Comparison of ENCODE assay signal across 8 cellular contexts in genomic region chr19:34269081-34269480, GRCh38. TPM values are rescaled to one million over a fixed set of nuclear protein-coding genes. Genes with fewer than 3 reads are reported as not detected.
DNase-seq lines count a peak whose midpoint lies in the region; ATAC-seq, FAIRE-seq and TF ChIP-seq lines count a peak whose summit lies in the region.

No MANE protein-coding gene starts in this region.

- no peaks in the 10 kb centered on the region for H3K27me3 ChIP-seq in CD4-positive, alpha-beta T cell (ENCODE audit: control insufficient read depth, insufficient read depth, low read length)
- no peaks in the 10 kb centered on the region for H3K27me3 ChIP-seq in H1 (replicated peaks in 1 of 4; ENCODE audit: control insufficient read depth in 3 of 4, extremely low read depth in 1 of 4, insufficient read depth in 3 of 4, low read length in 3 of 4)
- H3K27me3 ChIP-seq in psoas muscle (ENCODE audit: insufficient read depth in 3 of 3, low read length in 2 of 3), result no peaks in the 10 kb centered on the region

- no peak overlapping the region for H3K14ac ChIP-seq in H1 (ENCODE audit: insufficient read length)

- H3K9me2 ChIP-seq in OCI-LY7 (ENCODE audit: insufficient read depth, low read length), result no peaks in the 10 kb centered on the region

- H3K18ac ChIP-seq in H1 (ENCODE audit: extremely low read depth, low read length), result no peak overlapping the region

- H3K4me3 Mint-ChIP-seq in CD4-positive, alpha-beta T cell, result peak overlapping the region; percentile 64

- FAIRE-seq in H1 (lab: Jason Lieb, UNC), result no peak

- H4K91ac ChIP-seq in H1 (replicated peaks; ENCODE audit: insufficient read length, low read length), result no peak overlapping the region

- no peak for ATAC-seq in CD4-positive, alpha-beta T cell (ENCODE audit: poor library complexity)
- no peak for ATAC-seq in psoas muscle

- CTCF ChIA-PET in CD4-positive, alpha-beta T cell (lab: Charles Lee), result interaction anchor here (0.7 to 2.1 kb wide), 6 partner anchors 14 to 95 kb away, joined by 3 to 9 read pairs (median 4); partner anchors contain the start of gene GARRE1
- CTCF ChIA-PET in OCI-LY7 (lab: Charles Lee; ENCODE audit: unreplicated experiment) (interaction anchor here (2.2 kb wide), 1 partner anchor 8 kb away, joined by 11 read pairs; no protein-coding TSS in a partner anchor), H1 (lab: Charles Lee; ENCODE audit: partially characterized antibody) (interaction anchor here (0.6 to 1.5 kb wide), 6 partner anchors 12 to 147 kb away, joined by 3 to 6 read pairs (median 4); no protein-coding TSS in a partner anchor)

- peaks cover 86% of the 10 kb centered on the region for H3K4me1 Mint-ChIP-seq in CD4-positive, alpha-beta T cell (ENCODE audit: low read depth)

- H3K4ac ChIP-seq in H1 (replicated peaks; ENCODE audit: insufficient read length, low read depth, low read length), result no peak overlapping the region

- H3K9me3 Mint-ChIP-seq in CD4-positive, alpha-beta T cell, result no peaks in the 10 kb centered on the region

- no peak overlapping the region for H2BK120ac ChIP-seq in H1 (replicated peaks; ENCODE audit: low read depth, low read length)

- H3K9me3 ChIP-seq in CD4-positive, alpha-beta T cell (ENCODE audit: control insufficient read depth, low read length), result no peaks in the 10 kb centered on the region
- H3K9me3 ChIP-seq in OCI-LY7 (ENCODE audit: low read length) (no peaks in the 10 kb centered on the region), H1 (ENCODE audit: insufficient read depth in 2 of 2, low read depth in 1 of 2, low read length in 1 of 2) (no peaks in the 10 kb centered on the region), psoas muscle (no peaks in the 10 kb centered on the region)

- no peak overlapping the region for H2BK15ac ChIP-seq in H1 (ENCODE audit: low read length)

- BruUV-seq in OCI-LY7 (replicated peaks; lab: Mats Ljungman, UMichigan), result no TSS peak

- 88% methylated on average over 8 of the region's 8 CpGs; no CpG with 5 or more reads in 1 of the 2 experiments for WGBS in H1 (ENCODE audit: extremely low coverage in 1 of 2, insufficient coverage in 1 of 2, insufficient read length in 1 of 2, insufficient replicate concordance in 2 of 2, low coverage in 1 of 2, low lambda C conversion rate in 2 of 2, missing lambda C conversion rate in 1 of 2), 2 experiments
- 65 to 66% (median 66%) methylated on average over 8 of the region's 8 CpGs for WGBS in psoas muscle, 3 donors

- TF ChIP-seq RAD21 in H1 (IDR thresholded peaks at IDR 0.05 in 1 of 2, conservative IDR thresholded peaks at IDR 0.05 in 1 of 2; ENCODE audit: low read depth in 2 of 2, low read length in 2 of 2), result no peak

- no peak for TF ChIP-seq POLR2A in H1 (IDR thresholded peaks at IDR 0.05; ENCODE audit: control extremely low read depth in 1 of 2, low read depth in 2 of 2, low read length in 2 of 2)

- peak overlapping the region in 1 of 4 experiments; percentile 29; a peak in 1 of 7 replicates for H3K9ac ChIP-seq in H1 (replicated peaks in 1 of 4; ENCODE audit: extremely low read depth in 1 of 4, low read depth in 3 of 4, low read length in 3 of 4)

- no peak overlapping the region for H2BK20ac ChIP-seq in H1 (ENCODE audit: low read length)

- intact Hi-C loops in CD4-positive, alpha-beta T cell (cut with DNase I, micrococcal nuclease), result loop anchor here in 1 of 2 experiments (5.0 kb wide), 1 partner anchor 52 kb away; no protein-coding TSS in a partner anchor
- intact Hi-C loops in OCI-LY7 (cut with micrococcal nuclease; ENCODE audit: unreplicated experiment) (no loop called here), psoas muscle (cut with DNase I) (loop anchor here in 1 of 2 donors (5.0 kb wide), 1 partner anchor 38 kb away; no protein-coding TSS in a partner anchor)

- H3K23ac ChIP-seq in H1 (ENCODE audit: insufficient read length), result no peak overlapping the region

- H4K5ac ChIP-seq in H1 (ENCODE audit: insufficient read length, low read depth, low read length), result no peak overlapping the region

- H3K79me2 ChIP-seq in OCI-LY7 (ENCODE audit: insufficient read depth, low read depth, low read length) (peaks cover 48% of the 10 kb centered on the region), H1 (ENCODE audit: control insufficient read depth in 1 of 2, insufficient read depth in 2 of 2, low read length in 2 of 2) (peaks cover 0 to 44% of the 10 kb centered on the region in 2 experiments; a peak in 2 of 4 replicates)

- H2AK5ac ChIP-seq in H1 (ENCODE audit: low read depth, low read length), result no peak overlapping the region

- H4K20me1 ChIP-seq in OCI-LY7 (ENCODE audit: insufficient read depth, low read length) (no peaks in the 10 kb centered on the region), H1 (replicated peaks in 1 of 2; ENCODE audit: control insufficient read depth in 1 of 2, insufficient read depth in 2 of 2, low read length in 2 of 2) (peaks cover 0 to 2% of the 10 kb centered on the region in 2 experiments)

- H2AFZ ChIP-seq in OCI-LY7 (ENCODE audit: low read length), result no peak overlapping the region; the same call in 1 of the 2 replicates
- H2AFZ ChIP-seq in H1 (ENCODE audit: low read length), result no peak overlapping the region

- H3K4me3 ChIP-seq in OCI-LY7 (ENCODE audit: low read depth, low read length, poor library complexity, severe bottlenecking), result no peak overlapping the region
- no peak overlapping the region for H3K4me3 ChIP-seq in H1 (ENCODE audit: extremely low read depth in 1 of 4, insufficient read depth in 2 of 4, low read depth in 3 of 4, low read length in 4 of 4)
- peak overlapping the region; percentile 6 for H3K4me3 ChIP-seq in psoas muscle

- 0 out of 2 replicates have a peak overlapping the region, but pooled peaks have one; percentile 55 for H2BK5ac ChIP-seq in H1 (ENCODE audit: low read depth, low read length)

- peak overlapping the region; percentile 88 for H3K27ac ChIP-seq in CD4-positive, alpha-beta T cell (ENCODE audit: low read depth, low read length)
- peak overlapping the region; percentile 94 for H3K27ac ChIP-seq in OCI-LY7 (ENCODE audit: low read depth, low read length, poor library complexity, severe bottlenecking)
- H3K27ac ChIP-seq in H1 (ENCODE audit: low read depth, low read length), result no peak overlapping the region
- H3K27ac ChIP-seq in psoas muscle, result peak overlapping the region; percentile 71

- no peak for DNase-seq in CD4-positive, alpha-beta T cell
- DNase-seq in OCI-LY7 (ENCODE audit: low spot score) (no peak), H1 (ENCODE audit: low read depth in 1 of 2, low spot score in 2 of 2) (no peak), psoas muscle (no peak), SK-N-DZ (ENCODE audit: low spot score) (no peak), SHP77 treated with DMSO at 0.1 percent for 48 hours (lab: John Stamatoyannopoulos, UW) (no peak), SIG-M5 (lab: John Stamatoyannopoulos, UW) (no peak), Ammon's horn (ENCODE audit: low spot score) (no peak)

- H3K4me1 ChIP-seq in OCI-LY7 (ENCODE audit: insufficient read depth, low read length, poor library complexity, severe bottlenecking) (peaks cover 72% of the 10 kb centered on the region), H1 (replicated peaks in 1 of 4; ENCODE audit: control insufficient read depth in 3 of 4, insufficient read depth in 4 of 4, low read length in 3 of 4) (peaks cover 0 to 10% (median 7%) of the 10 kb centered on the region in 4 experiments; a peak in 5 of 7 replicates), psoas muscle (peaks cover 63% of the 10 kb centered on the region)

- H3K36me3 ChIP-seq in OCI-LY7 (ENCODE audit: insufficient read depth, low read length) (no peaks in the 10 kb centered on the region), H1 (ENCODE audit: control insufficient read depth in 2 of 4, insufficient read depth in 4 of 4, low read length in 3 of 4) (no peaks in the 10 kb centered on the region), psoas muscle (ENCODE audit: insufficient read depth in 1 of 2, low read depth in 1 of 2) (no peaks in the 10 kb centered on the region)

- peaks cover 33% of the 10 kb centered on the region for H3K36me3 Mint-ChIP-seq in CD4-positive, alpha-beta T cell (ENCODE audit: low read depth)

- H3K27me3 Mint-ChIP-seq in CD4-positive, alpha-beta T cell, result no peaks in the 10 kb centered on the region

- no peak overlapping the region for H4K8ac ChIP-seq in H1 (ENCODE audit: extremely low read depth, insufficient read depth, low read length)

- H2BK12ac ChIP-seq in H1 (ENCODE audit: low read depth, low read length), result no peak overlapping the region

- H3K23me2 ChIP-seq in H1 (ENCODE audit: low read depth, low read length), result no peaks in the 10 kb centered on the region

- H3K27ac Mint-ChIP-seq in CD4-positive, alpha-beta T cell, result peak overlapping the region; percentile 95

- H3K79me1 ChIP-seq in H1 (ENCODE audit: low read depth, low read length), result peaks cover 3% of the 10 kb centered on the region; the same call in 1 of the 2 replicates

- H3K56ac ChIP-seq in H1 (replicated peaks; ENCODE audit: insufficient read length, low read depth, low read length), result no peak overlapping the region

- POLR2A ChIA-PET in CD4-positive, alpha-beta T cell (lab: Charles Lee), result interaction anchor here (0.6 to 3.2 kb wide), 18 partner anchors 8 to 896 kb away, joined by 3 to 33 read pairs (median 6); partner anchors contain the start of gene LSM14A
- POLR2A ChIA-PET in OCI-LY7 (lab: Charles Lee), result interaction anchor here (0.7 to 3.2 kb wide), 8 partner anchors 8 to 96 kb away, joined by 3 to 16 read pairs (median 6); no protein-coding TSS in a partner anchor
- POLR2A ChIA-PET in H1 (lab: Charles Lee; ENCODE audit: partially characterized antibody), result interaction anchor here (1.1 to 1.4 kb wide), 2 partner anchors 8 to 97 kb away, joined by 3 to 6 read pairs; no protein-coding TSS in a partner anchor

- peak overlapping the region; percentile 98 for H3K4me2 ChIP-seq in OCI-LY7 (ENCODE audit: low read length)
- H3K4me2 ChIP-seq in H1 (ENCODE audit: insufficient read depth in 1 of 2, low read depth in 2 of 2, low read length in 2 of 2), result no peak overlapping the region

- no peak for TF ChIP-seq EP300 in H1 (IDR thresholded peaks at IDR 0.05; ENCODE audit: borderline replicate concordance in 1 of 2, low read depth in 2 of 2, low read length in 2 of 2)

- no peak for TF ChIP-seq CTCF in CD4-positive, alpha-beta T cell (IDR thresholded peaks at IDR 0.05)
- TF ChIP-seq CTCF in OCI-LY7 (conservative IDR thresholded peaks at IDR 0.05; ENCODE audit: low read length), result no peak
- no peak for TF ChIP-seq CTCF in H1 (IDR thresholded peaks at IDR 0.05; ENCODE audit: control extremely low read depth in 1 of 3, insufficient read depth in 1 of 3, low read depth in 1 of 3, low read length in 3 of 3)
- no peak for TF ChIP-seq CTCF in psoas muscle (IDR thresholded peaks at IDR 0.05)

RNA-seq across cellular contexts. Expression of gene GARRE1, which starts 14.7 kb away (rescaled TPM):
- 10 to 100 TPM; 69.7 to 72.0 TPM for total RNA-seq in CD4-positive, alpha-beta T cell
- total RNA-seq in OCI-LY7 (2014; rRNA removed; shearing (Covaris generic)), result 11.1 and 15.4 TPM in 2 replicates
- total RNA-seq in OCI-LY7 (2022) (18.8 and 19.8 TPM in 2 replicates), psoas muscle (10 to 100 TPM; 16.4 to 22.8 (median 17.8) TPM)
- total RNA-seq in H1 (2021; fragmentation: NEBNext Ultra II Directional; extraction: Animal tissue kit (Norgen Biotek cat#: 25700)), result 19.4 and 23.1 TPM in 2 replicates
- polyA plus RNA-seq in H1 (2011; rRNA removed) (16.4 and 23.6 TPM in 2 replicates), psoas muscle (10 to 100 TPM in 1 of 3 donors, 1 to 10 TPM in 2; 4.8 to 13.8 (median 6.2) TPM)
- polyA plus RNA-seq in H1 (2011; cell fraction: cytosol; rRNA removed), result 15.3 TPM
- polyA plus RNA-seq in H1 (2011; cell fraction: nucleus; rRNA removed), result 18.4 TPM
- 11.4 to 15.5 TPM (median 12.9 TPM) in 4 replicates for polyA plus RNA-seq in H1 (2012, experiment 1 of 2)
- 5.9 TPM for polyA plus RNA-seq in H1 (2012, experiment 2 of 2)
- 23.5 TPM for polyA plus RNA-seq in H1 (2013, experiment 1 of 2)
- 20.7 TPM for polyA plus RNA-seq in H1 (2013, experiment 2 of 2)
- polyA minus RNA-seq in H1 (2011; rRNA and poly(A)+ RNA removed), result 18.4 and 20.4 TPM in 2 replicates
- polyA minus RNA-seq in H1 (2011; cell fraction: cytosol; rRNA and poly(A)+ RNA removed), result 17.0 TPM
- polyA minus RNA-seq in H1 (2011; cell fraction: nucleus; rRNA and poly(A)+ RNA removed), result 15.2 TPM
- 10.4 and 12.0 TPM in 2 replicates for polyA plus RNA-seq in SK-N-DZ (2014; cell fraction: cytosol; rRNA removed)
- 6.5 and 8.6 TPM in 2 replicates for polyA plus RNA-seq in SK-N-DZ (2014; cell fraction: nucleus; rRNA removed)
